In genomic region chrX:9611436-9612145, GRCh38 we compare ENCODE assay signal across 13 cellular contexts.
DNase-seq lines count a peak whose midpoint lies in the region; ATAC-seq and TF ChIP-seq lines count a peak whose summit lies in the region.
"Had no signal": no experiment of that assay in that cellular context is flagged by ENCODE, and none has a peak within 500 bp of the region (broad histone marks: within the 10 kb centered on the region; RNA-seq: fewer than 3 reads in every experiment).

No MANE protein-coding gene starts in this region.

- no peaks in the 10 kb centered on the region for H3K27me3 Mint-ChIP-seq in activated B cell treated with CpG ODN at 0.5 μM for 24 hours
- H3K27me3 Mint-ChIP-seq in immature natural killer cell (ENCODE audit: low read depth in 3 of 3): peaks cover 0 to 5% (median 2%) of the 10 kb centered on the region in 3 donors
- H3K27me3 Mint-ChIP-seq: activated naive CD4-positive, alpha-beta T cell treated with anti-CD3 and anti-CD28 coated beads, Interleukin-2, amount 50 U/mL, for 24 hours; naive thymus-derived CD8-positive, alpha-beta T cell had no signal

- no peaks in the 10 kb centered on the region for H3K36me3 Mint-ChIP-seq in activated B cell treated with CpG ODN at 0.5 μM for 24 hours (ENCODE audit: low read depth)
- H3K36me3 Mint-ChIP-seq in immature natural killer cell: no peaks in the 10 kb centered on the region
- H3K36me3 Mint-ChIP-seq: activated naive CD4-positive, alpha-beta T cell treated with anti-CD3 and anti-CD28 coated beads, Interleukin-2, amount 50 U/mL, for 24 hours; naive thymus-derived CD8-positive, alpha-beta T cell had no signal

- DNase-seq in NCI-H1417 (lab: John Stamatoyannopoulos, UW) (peak in 2 of 3 experiments; percentile 77 to 86), NCI-H1417 treated with DMSO at 0.1 percent for 48 hours (lab: John Stamatoyannopoulos, UW) (no peak), activated B cell treated with CpG ODN at 0.5 μM for 24 hours (no peak), retina (peak; percentile 16), immature natural killer cell (no peak), NCI-H510A (lab: John Stamatoyannopoulos, UW) (no peak)
- DNase-seq: 8988T; activated CD8-positive, alpha-beta T cell treated with anti-CD3 and anti-CD28 coated beads, Interleukin-2, amount 10 ng/mL, durations not matched to agents 7 days and 5 days; naive thymus-derived CD8-positive, alpha-beta T cell; T1000 had no signal

- intact Hi-C loops in activated B cell treated with CpG ODN at 0.5 μM for 24 hours (cut with micrococcal nuclease): loop anchor here (5.0 kb wide), 1 partner anchor 144 kb away; the partner anchor contains the start of gene TBL1X

- TF ChIP-seq CTCF in activated B cell treated with CpG ODN at 0.5 μM for 24 hours (IDR thresholded peaks at IDR 0.05): no peak

- H3K4me3 Mint-ChIP-seq in activated B cell treated with CpG ODN at 0.5 μM for 24 hours (no peak overlapping the region), immature natural killer cell (no peak overlapping the region)
- H3K4me3 Mint-ChIP-seq: activated CD8-positive, alpha-beta T cell treated with anti-CD3 and anti-CD28 coated beads, Interleukin-2, amount 10 ng/mL, durations not matched to agents 7 days and 5 days; activated naive CD4-positive, alpha-beta T cell treated with anti-CD3 and anti-CD28 coated beads, Interleukin-2, amount 50 U/mL, for 24 hours; naive thymus-derived CD8-positive, alpha-beta T cell had no signal

- no peak overlapping the region for H3K27ac Mint-ChIP-seq in activated B cell treated with CpG ODN at 0.5 μM for 24 hours
- H3K27ac Mint-ChIP-seq in immature natural killer cell: no peak overlapping the region
- H3K27ac Mint-ChIP-seq: activated CD8-positive, alpha-beta T cell treated with anti-CD3 and anti-CD28 coated beads, Interleukin-2, amount 10 ng/mL, durations not matched to agents 7 days and 5 days; activated naive CD4-positive, alpha-beta T cell treated with anti-CD3 and anti-CD28 coated beads, Interleukin-2, amount 50 U/mL, for 24 hours had no signal

- H3K4me1 Mint-ChIP-seq in activated B cell treated with CpG ODN at 0.5 μM for 24 hours (peaks cover 24% of the 10 kb centered on the region), immature natural killer cell (peaks cover 4% of the 10 kb centered on the region in 2 donors)

- POLR2A ChIA-PET in activated B cell treated with CpG ODN at 0.5 μM for 24 hours (lab: Charles Lee): interaction anchor here (0.7 kb wide), 1 partner anchor 35 kb away, joined by 5 read pairs; no protein-coding TSS in a partner anchor

- peak; percentile 50 for ATAC-seq in HG03442 (IDR thresholded peaks at IDR 0.05; ENCODE audit: unreplicated experiment)
- peak; percentile 50 for ATAC-seq in activated B cell treated with CpG ODN at 0.5 μM for 24 hours (ENCODE audit: low read depth)
- ATAC-seq in GM21447 (IDR thresholded peaks at IDR 0.05; ENCODE audit: unreplicated experiment): no peak
- ATAC-seq: activated CD8-positive, alpha-beta T cell treated with anti-CD3 and anti-CD28 coated beads, Interleukin-2, amount 10 ng/mL, durations not matched to agents 7 days and 5 days; naive thymus-derived CD8-positive, alpha-beta T cell had no signal

- CTCF ChIA-PET in activated B cell treated with CpG ODN at 0.5 μM for 24 hours (lab: Charles Lee): no interaction called here

- H3K9me3 Mint-ChIP-seq in activated B cell treated with CpG ODN at 0.5 μM for 24 hours: no peaks in the 10 kb centered on the region
- H3K9me3 Mint-ChIP-seq in immature natural killer cell: peaks cover 0 to 1% (median 0%) of the 10 kb centered on the region in 6 donors
- H3K9me3 Mint-ChIP-seq: activated naive CD4-positive, alpha-beta T cell treated with anti-CD3 and anti-CD28 coated beads, Interleukin-2, amount 50 U/mL, for 24 hours; naive thymus-derived CD8-positive, alpha-beta T cell had no signal

Comparison
In these comparisons a context has a peak if more than half of its experiments do, and no peak if none do; other contexts are left out.
1. DNase-seq: peak in NCI-H1417 (2 of 3) and retina (single experiment); none in NCI-H1417 treated with DMSO at 0.1 percent for 48 hours (single experiment), activated B cell treated with CpG ODN at 0.5 μM for 24 hours (single experiment), immature natural killer cell (0 of 3) and NCI-H510A (single experiment).